ENCODE assay signal across 22 cellular contexts in the genomic region with DNA sequence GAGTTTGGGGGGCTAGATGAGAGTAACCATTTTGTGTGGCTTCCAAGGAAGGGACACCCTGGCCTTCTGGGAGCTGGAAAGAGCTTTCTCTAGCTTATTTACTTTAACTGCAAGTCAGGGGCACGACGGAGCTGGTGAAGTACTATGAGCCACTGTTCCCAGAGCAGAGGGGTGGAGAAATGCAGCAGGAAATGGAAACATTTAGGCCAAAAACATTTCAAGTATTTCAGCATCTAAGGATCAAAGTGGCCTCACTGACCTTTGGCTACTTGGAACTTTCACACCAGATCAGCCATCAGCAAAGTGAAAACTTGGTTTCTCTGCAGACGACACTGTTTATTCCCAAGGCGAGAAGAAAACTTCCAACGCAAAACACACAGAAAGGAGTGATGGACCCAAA. TPM values are rescaled to one million over a fixed set of nuclear protein-coding genes. Genes with fewer than 3 reads are reported as not detected.
DNase-seq lines count a peak whose midpoint lies in the region; ATAC-seq and TF ChIP-seq lines count a peak whose summit lies in the region.
"Had no signal": no experiment of that assay in that cellular context is flagged by ENCODE, and none has a peak within 500 bp of the region (broad histone marks: within the 10 kb centered on the region; RNA-seq: fewer than 3 reads in every experiment).

No MANE protein-coding gene starts in this region.

- no peak overlapping the region for H2BK12ac ChIP-seq in H9 (ENCODE audit: insufficient read length, low read depth, low read length)

- no peak overlapping the region for H3K18ac ChIP-seq in H9 (ENCODE audit: insufficient read length, low read depth, low read length)

- TF ChIP-seq POLR2A in gastroesophageal sphincter (IDR thresholded peaks at IDR 0.05), result no peak

- no peak overlapping the region for H3K4me2 ChIP-seq in H9 (ENCODE audit: insufficient read depth, insufficient read length, low read length)

- H3K36me3 Mint-ChIP-seq in neural crest cell (ENCODE audit: low read depth) (no peaks in the 10 kb centered on the region), H9 (ENCODE audit: insufficient read depth in 1 of 3, low read depth in 3 of 3) (no peaks in the 10 kb centered on the region; a peak in 1 of 7 replicates), HFFc6 (ENCODE audit: low read depth) (no peaks in the 10 kb centered on the region)
- H3K36me3 Mint-ChIP-seq in activated T-helper 17 cell treated with anti-CD3 and anti-CD28 coated beads, Interleukin-2, amount 50 U/mL, for 72 hours (ENCODE audit: low read depth), result no peaks in the 10 kb centered on the region
- H3K36me3 Mint-ChIP-seq: CD4-positive, CD25-positive, alpha-beta regulatory T cell; IgD-negative memory B cell had no signal

- no peak overlapping the region for H3K23ac ChIP-seq in H9 (ENCODE audit: insufficient read length, low read depth, low read length)

- 40 to 42% methylated on average over 1 to 5 of the region's 5 CpGs for WGBS in gastroesophageal sphincter (ENCODE audit: low coverage in 1 of 2), 2 donors
- WGBS in H9 (ENCODE audit: extremely low coverage, insufficient read length, low lambda C conversion rate), result no CpG with 5 or more reads among the region's 5 CpGs

- no peak for TF ChIP-seq EP300 in gastroesophageal sphincter (IDR thresholded peaks at IDR 0.05)

- no peak overlapping the region for H3K56ac ChIP-seq in H9 (ENCODE audit: insufficient read length, low read depth, low read length)

- no peak overlapping the region for H2AFZ ChIP-seq in H9 (ENCODE audit: low read length)

- H3T11ph ChIP-seq in H9 (ENCODE audit: low read length), result no peak overlapping the region

- H3K9me3 ChIP-seq in right atrium auricular region, result no peaks in the 10 kb centered on the region
- no peaks in the 10 kb centered on the region for H3K9me3 ChIP-seq in gastroesophageal sphincter
- H3K9me3 ChIP-seq in H9 (ENCODE audit: control insufficient read depth, low read depth, low read length), result no peaks in the 10 kb centered on the region

- H3K27me3 Mint-ChIP-seq in neural crest cell (ENCODE audit: low read depth), result peaks cover 22% of the 10 kb centered on the region
- H3K27me3 Mint-ChIP-seq in H9 (ENCODE audit: low read depth), result peaks cover 61% of the 10 kb centered on the region
- H3K27me3 Mint-ChIP-seq in activated T-helper 17 cell treated with anti-CD3 and anti-CD28 coated beads, Interleukin-2, amount 50 U/mL, for 72 hours, result peaks cover 31% of the 10 kb centered on the region
- peaks cover 13% of the 10 kb centered on the region for H3K27me3 Mint-ChIP-seq in HFFc6 (ENCODE audit: insufficient read depth)
- H3K27me3 Mint-ChIP-seq: B cell had no signal

- H3K9ac ChIP-seq in H9 (ENCODE audit: extremely low read depth, insufficient read length, low read length), result no peak overlapping the region

- H4K8ac ChIP-seq in H9 (replicated peaks; ENCODE audit: insufficient read length, low read depth, low read length), result no peak overlapping the region

- TF ChIP-seq CTCF in right atrium auricular region (IDR thresholded peaks at IDR 0.05), result no peak
- TF ChIP-seq CTCF in gastroesophageal sphincter (IDR thresholded peaks at IDR 0.05), result no peak
- no peak for TF ChIP-seq CTCF in neural crest cell (conservative IDR thresholded peaks at IDR 0.05)
- TF ChIP-seq CTCF in H9 (conservative IDR thresholded peaks at IDR 0.05), result no peak
- no peak for TF ChIP-seq CTCF in HFFc6 (IDR thresholded peaks at IDR 0.05)

- H2BK5ac ChIP-seq in H9 (ENCODE audit: insufficient read length, low read length), result no peak overlapping the region

- peaks cover 6% of the 10 kb centered on the region for H3K9me3 Mint-ChIP-seq in neural crest cell
- H3K9me3 Mint-ChIP-seq in H9, result peaks cover 0 to 2% of the 10 kb centered on the region in 2 experiments; a peak in 2 of 5 replicates
- no peaks in the 10 kb centered on the region for H3K9me3 Mint-ChIP-seq in activated T-helper 17 cell treated with anti-CD3 and anti-CD28 coated beads, Interleukin-2, amount 50 U/mL, for 72 hours
- H3K9me3 Mint-ChIP-seq in HFFc6, result no peaks in the 10 kb centered on the region
- H3K9me3 Mint-ChIP-seq: IgD-negative memory B cell had no signal

- H2BK20ac ChIP-seq in H9 (ENCODE audit: low read depth, low read length, poor library complexity, severe bottlenecking), result no peak overlapping the region

- H3K4me1 Mint-ChIP-seq in neural crest cell (peaks cover 15% of the 10 kb centered on the region), H9 (peaks cover 3 to 4% of the 10 kb centered on the region in 2 experiments; a peak in 2 of 4 replicates), HFFc6 (ENCODE audit: low read depth) (no peaks in the 10 kb centered on the region)
- H3K4me1 Mint-ChIP-seq in activated T-helper 17 cell treated with anti-CD3 and anti-CD28 coated beads, Interleukin-2, amount 50 U/mL, for 72 hours, result no peaks in the 10 kb centered on the region
- H3K4me1 Mint-ChIP-seq: CD4-positive, CD25-positive, alpha-beta regulatory T cell had no signal

- H2BK15ac ChIP-seq in H9 (ENCODE audit: low read depth, low read length), result no peak overlapping the region

- peak overlapping the region; percentile 28 for H3K27ac Mint-ChIP-seq in neural crest cell (ENCODE audit: unreplicated experiment)
- no peak overlapping the region for H3K27ac Mint-ChIP-seq in H9
- no peak overlapping the region for H3K27ac Mint-ChIP-seq in activated T-helper 17 cell treated with anti-CD3 and anti-CD28 coated beads, Interleukin-2, amount 50 U/mL, for 72 hours
- H3K27ac Mint-ChIP-seq in HFFc6, result no peak overlapping the region
- H3K27ac Mint-ChIP-seq: B cell; CD4-positive, CD25-positive, alpha-beta regulatory T cell; IgD-negative memory B cell had no signal

- no peaks in the 10 kb centered on the region for H3K23me2 ChIP-seq in H9 (ENCODE audit: insufficient read length, low read depth, low read length, poor library complexity, severe bottlenecking)

- no peaks in the 10 kb centered on the region for H4K20me1 ChIP-seq in H9 (ENCODE audit: control insufficient read depth, insufficient read depth, insufficient read length)

- no peak overlapping the region for H4K5ac ChIP-seq in H9 (ENCODE audit: insufficient read length, low read depth, low read length)

- no peak overlapping the region for H3K4me3 ChIP-seq in right atrium auricular region
- H3K4me3 ChIP-seq in gastroesophageal sphincter, result no peak overlapping the region
- H3K4me3 ChIP-seq: GM12878 had no signal

- H3K27ac ChIP-seq in right atrium auricular region (no peak overlapping the region), gastroesophageal sphincter (peak overlapping the region in 3 of 4 donors; percentile 56 to 61 (median 59)), H9 (ENCODE audit: insufficient read length, low read depth, low read length) (no peak overlapping the region)
- H3K27ac ChIP-seq: 22Rv1, HL-60 had no signal

- H3K14ac ChIP-seq in H9 (ENCODE audit: insufficient read depth, low read length), result no peak overlapping the region

- no peaks in the 10 kb centered on the region for H3K27me3 ChIP-seq in right atrium auricular region
- no peaks in the 10 kb centered on the region for H3K27me3 ChIP-seq in gastroesophageal sphincter
- no peaks in the 10 kb centered on the region; the same call in 1 of the 2 replicates for H3K27me3 ChIP-seq in H9 (ENCODE audit: insufficient read depth, low read length)

- DNase-seq in right atrium auricular region (ENCODE audit: low spot score), result peak; percentile 30
- no peak for DNase-seq in Right ventricle myocardium inferior (ENCODE audit: missing footprints)
- no peak for DNase-seq in neural crest cell (ENCODE audit: low read depth, low spot score)
- no peak for DNase-seq in H9
- no peak for DNase-seq in NK-92 (lab: John Stamatoyannopoulos, UW; ENCODE audit: unreplicated experiment)
- no peak for DNase-seq in HFFc6
- DNase-seq: CD4-positive, CD25-positive, alpha-beta regulatory T cell; COR-L47; H7; Karpas-422; NCI-H1417 treated with DMSO at 0.1 percent for 48 hours; NCI-H1930; NCI-H345; NCI-H526 had no signal

- no peaks in the 10 kb centered on the region for H3K79me1 ChIP-seq in H9 (ENCODE audit: insufficient read depth, low read depth, low read length, poor library complexity, severe bottlenecking)

- H4K91ac ChIP-seq in H9 (ENCODE audit: insufficient read length, low read depth, low read length), result no peak overlapping the region

- ATAC-seq in Right ventricle myocardium inferior (no peak), gastroesophageal sphincter (peak; percentile 22)
- no peak for ATAC-seq in activated T-helper 17 cell treated with anti-CD3 and anti-CD28 coated beads, Interleukin-2, amount 50 U/mL, for 72 hours (replicated peaks)
- ATAC-seq: GM12878 had no signal

- no peak overlapping the region for H2BK120ac ChIP-seq in H9 (ENCODE audit: low read depth, low read length, poor library complexity, severe bottlenecking)

- H3K79me2 ChIP-seq in H9 (ENCODE audit: insufficient read depth, low read length), result no peaks in the 10 kb centered on the region

- no peak overlapping the region for H2AK5ac ChIP-seq in H9 (ENCODE audit: insufficient read length, low read length)

- intact Hi-C loops in Right ventricle myocardium inferior (cut with DNase I), result no loop called here

- H3K4me3 Mint-ChIP-seq in neural crest cell (no peak overlapping the region), H9 (no peak overlapping the region), HFFc6 (no peak overlapping the region)
- no peak overlapping the region for H3K4me3 Mint-ChIP-seq in activated T-helper 17 cell treated with anti-CD3 and anti-CD28 coated beads, Interleukin-2, amount 50 U/mL, for 72 hours
- H3K4me3 Mint-ChIP-seq: B cell; CD4-positive, CD25-positive, alpha-beta regulatory T cell; IgD-negative memory B cell had no signal

- no peak overlapping the region for H3K4ac ChIP-seq in H9 (ENCODE audit: low read depth, low read length)

- H3K4me1 ChIP-seq in right atrium auricular region (no peaks in the 10 kb centered on the region), gastroesophageal sphincter (peaks cover 0 to 74% (median 10%) of the 10 kb centered on the region in 3 donors), H9 (ENCODE audit: insufficient read depth, low read length) (no peaks in the 10 kb centered on the region)

- no peaks in the 10 kb centered on the region for H3K36me3 ChIP-seq in right atrium auricular region
- no peaks in the 10 kb centered on the region for H3K36me3 ChIP-seq in gastroesophageal sphincter

RNA-seq across cellular contexts. Expression of a gene that starts 7.9 kb away (rescaled TPM):
- total RNA-seq in right atrium auricular region (10 to 100 TPM; 25.1 to 27.4 TPM), Right ventricle myocardium inferior (31.1 TPM), gastroesophageal sphincter (100 to 1,000 TPM in 2 of 4 donors, 10 to 100 TPM in 2; 46.3 to 134 (median 90.4) TPM), neural crest cell (0.18 TPM in 1 of 2 replicates, not detected in the other), H9 (2021) (not detected in 2 replicates)
- 1 to 10 TPM in 1 of 2 donors, under 1 TPM in 1; 0.37 to 1.1 TPM for total RNA-seq in activated T-helper 17 cell treated with anti-CD3 and anti-CD28 coated beads, Interleukin-2, amount 50 U/mL, for 72 hours
- total RNA-seq in HFFc6 (2021; fragmentation: NEBNext Ultra II Directional; extraction: Animal tissue kit (Norgen Biotek cat#: 25700)), result under 1 TPM; 0.21 to 0.54 (median 0.38) TPM
- total RNA-seq: MCF 10A had no signal

Comparison
In these comparisons a context has a peak if more than half of its experiments do, and no peak if none do; other contexts are left out.
1. H3K27ac ChIP-seq: peak in gastroesophageal sphincter (3 of 4); none in right atrium auricular region (0 of 2) and H9 (single experiment).
2. RNA of a gene that starts 7.9 kb away (total RNA-seq): 46.3 to 134 TPM in gastroesophageal sphincter, 31.1 TPM in Right ventricle myocardium inferior (single experiment) and 25.1 to 27.4 TPM in right atrium auricular region; 0.37 to 1.1 TPM in activated T-helper 17 cell treated with anti-CD3 and anti-CD28 coated beads, Interleukin-2, amount 50 U/mL, for 72 hours, 0.21 to 0.54 TPM in HFFc6, 0.18 TPM in neural crest cell and not detected in H9; every median in the first group is over 10 times any median in the second.